Comparison of ENCODE assay signal across 1 cellular context in genomic region chr3:165874663-165875489, GRCh38.
TF ChIP-seq lines count a peak whose summit lies in the region.

No MANE protein-coding gene starts in this region.

TF ChIP-seq in HepG2, 621 proteins besides CTCF, POLR2A, EP300 and RAD21 (continued from another document and continues in another):
- TF ChIP-seq GMEB1 (CRISPR knock-in tag; IDR thresholded peaks at IDR 0.05; ENCODE audit: borderline replicate concordance) (no peak; the same call in 1 of the 2 replicates), WIZ (CRISPR knock-in tag; IDR thresholded peaks at IDR 0.05) (peak; percentile 82; the same call in 1 of the 2 replicates), NFE2L1 (CRISPR knock-in tag; IDR thresholded peaks at IDR 0.05; ENCODE audit: borderline replicate concordance) (peak; percentile 100), ZNF564 (CRISPR knock-in tag; IDR thresholded peaks at IDR 0.05) (no peak), BCL3 (CRISPR knock-in tag; IDR thresholded peaks at IDR 0.05) (0 out of 2 replicates have a peak, but pooled peaks have one; percentile 72), XRCC5 (optimal IDR thresholded peaks at IDR 0.05; ENCODE audit: low read length) (peak; percentile 68), RORA (CRISPR knock-in tag; IDR thresholded peaks at IDR 0.05) (no peak), ZNF674 (CRISPR knock-in tag; IDR thresholded peaks at IDR 0.05; ENCODE audit: low read depth) (no peak), HDAC1 (CRISPR knock-in tag; IDR thresholded peaks at IDR 0.05) (peak; percentile 24; the same call in 1 of the 2 replicates), PAXIP1 (CRISPR knock-in tag; conservative IDR thresholded peaks at IDR 0.05) (0 out of 2 replicates have a peak, but pooled peaks have one; percentile 27), ZNF138 (CRISPR knock-in tag; IDR thresholded peaks at IDR 0.05; ENCODE audit: low read depth) (no peak), ZSCAN25 (CRISPR knock-in tag; IDR thresholded peaks at IDR 0.05) (peak; percentile 70; the same call in 1 of the 2 replicates), KLF6 (CRISPR knock-in tag; IDR thresholded peaks at IDR 0.05) (no peak), ZBTB8A (CRISPR knock-in tag; IDR thresholded peaks at IDR 0.05; ENCODE audit: borderline replicate concordance, low read depth) (no peak), HMG20A (CRISPR knock-in tag; IDR thresholded peaks at IDR 0.05; ENCODE audit: borderline replicate concordance) (peak; percentile 28; the same call in 1 of the 2 replicates), TARDBP (CRISPR knock-in tag; IDR thresholded peaks at IDR 0.05) (0 out of 2 replicates have a peak, but pooled peaks have one; percentile 39), ZNF317 (CRISPR knock-in tag; IDR thresholded peaks at IDR 0.05) (peak; percentile 70; the same call in 1 of the 2 replicates), ZNF331 (CRISPR knock-in tag; IDR thresholded peaks at IDR 0.05) (peak; percentile 52; the same call in 1 of the 2 replicates), ZFP62 (CRISPR knock-in tag; IDR thresholded peaks at IDR 0.05) (no peak), ZFP36L1 (CRISPR knock-in tag; IDR thresholded peaks at IDR 0.05) (peak; percentile 10; the same call in 1 of the 2 replicates), NFE2L2 (IDR thresholded peaks at IDR 0.05; ENCODE audit: low read length) (peak; percentile 87), KAT8 (CRISPR knock-in tag; IDR thresholded peaks at IDR 0.05) (peak; percentile 85), CREM (IDR thresholded peaks at IDR 0.05) (peak; percentile 36; the same call in 1 of the 2 replicates), CREM (CRISPR knock-in tag; IDR thresholded peaks at IDR 0.05) (no peak), FOXA1 (IDR thresholded peaks at IDR 0.05) (no peak), FOXA1 (CRISPR knock-in tag; IDR thresholded peaks at IDR 0.05) (peak; percentile 30; the same call in 1 of the 2 replicates)
- TF ChIP-seq, protein P1, sequence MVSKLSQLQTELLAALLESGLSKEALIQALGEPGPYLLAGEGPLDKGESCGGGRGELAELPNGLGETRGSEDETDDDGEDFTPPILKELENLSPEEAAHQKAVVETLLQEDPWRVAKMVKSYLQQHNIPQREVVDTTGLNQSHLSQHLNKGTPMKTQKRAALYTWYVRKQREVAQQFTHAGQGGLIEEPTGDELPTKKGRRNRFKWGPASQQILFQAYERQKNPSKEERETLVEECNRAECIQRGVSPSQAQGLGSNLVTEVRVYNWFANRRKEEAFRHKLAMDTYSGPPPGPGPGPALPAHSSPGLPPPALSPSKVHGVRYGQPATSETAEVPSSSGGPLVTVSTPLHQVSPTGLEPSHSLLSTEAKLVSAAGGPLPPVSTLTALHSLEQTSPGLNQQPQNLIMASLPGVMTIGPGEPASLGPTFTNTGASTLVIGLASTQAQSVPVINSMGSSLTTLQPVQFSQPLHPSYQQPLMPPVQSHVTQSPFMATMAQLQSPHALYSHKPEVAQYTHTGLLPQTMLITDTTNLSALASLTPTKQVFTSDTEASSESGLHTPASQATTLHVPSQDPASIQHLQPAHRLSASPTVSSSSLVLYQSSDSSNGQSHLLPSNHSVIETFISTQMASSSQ (IDR thresholded peaks at IDR 0.05; ENCODE audit: low read depth), result no peak
- TF ChIP-seq, protein P1 (CRISPR knock-in tag; IDR thresholded peaks at IDR 0.05; ENCODE audit: borderline replicate concordance), result no peak
- TF ChIP-seq, protein P2, sequence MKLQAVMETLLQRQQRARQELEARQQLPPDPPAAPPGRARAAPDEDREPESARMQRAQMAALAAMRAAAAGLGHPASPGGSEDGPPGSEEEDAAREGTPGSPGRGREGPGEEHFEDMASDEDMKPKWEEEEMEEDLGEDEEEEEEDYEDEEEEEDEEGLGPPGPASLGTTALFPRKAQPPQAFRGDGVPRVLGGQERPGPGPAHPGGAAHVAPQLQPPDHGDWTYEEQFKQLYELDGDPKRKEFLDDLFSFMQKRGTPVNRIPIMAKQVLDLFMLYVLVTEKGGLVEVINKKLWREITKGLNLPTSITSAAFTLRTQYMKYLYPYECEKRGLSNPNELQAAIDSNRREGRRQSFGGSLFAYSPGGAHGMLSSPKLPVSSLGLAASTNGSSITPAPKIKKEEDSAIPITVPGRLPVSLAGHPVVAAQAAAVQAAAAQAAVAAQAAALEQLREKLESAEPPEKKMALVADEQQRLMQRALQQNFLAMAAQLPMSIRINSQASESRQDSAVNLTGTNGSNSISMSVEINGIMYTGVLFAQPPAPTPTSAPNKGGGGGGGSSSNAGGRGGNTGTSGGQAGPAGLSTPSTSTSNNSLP (IDR thresholded peaks at IDR 0.05; ENCODE audit: low read depth, low read length), result 0 out of 2 replicates have a peak, but pooled peaks have one; percentile 29
- TF ChIP-seq, protein P3, sequence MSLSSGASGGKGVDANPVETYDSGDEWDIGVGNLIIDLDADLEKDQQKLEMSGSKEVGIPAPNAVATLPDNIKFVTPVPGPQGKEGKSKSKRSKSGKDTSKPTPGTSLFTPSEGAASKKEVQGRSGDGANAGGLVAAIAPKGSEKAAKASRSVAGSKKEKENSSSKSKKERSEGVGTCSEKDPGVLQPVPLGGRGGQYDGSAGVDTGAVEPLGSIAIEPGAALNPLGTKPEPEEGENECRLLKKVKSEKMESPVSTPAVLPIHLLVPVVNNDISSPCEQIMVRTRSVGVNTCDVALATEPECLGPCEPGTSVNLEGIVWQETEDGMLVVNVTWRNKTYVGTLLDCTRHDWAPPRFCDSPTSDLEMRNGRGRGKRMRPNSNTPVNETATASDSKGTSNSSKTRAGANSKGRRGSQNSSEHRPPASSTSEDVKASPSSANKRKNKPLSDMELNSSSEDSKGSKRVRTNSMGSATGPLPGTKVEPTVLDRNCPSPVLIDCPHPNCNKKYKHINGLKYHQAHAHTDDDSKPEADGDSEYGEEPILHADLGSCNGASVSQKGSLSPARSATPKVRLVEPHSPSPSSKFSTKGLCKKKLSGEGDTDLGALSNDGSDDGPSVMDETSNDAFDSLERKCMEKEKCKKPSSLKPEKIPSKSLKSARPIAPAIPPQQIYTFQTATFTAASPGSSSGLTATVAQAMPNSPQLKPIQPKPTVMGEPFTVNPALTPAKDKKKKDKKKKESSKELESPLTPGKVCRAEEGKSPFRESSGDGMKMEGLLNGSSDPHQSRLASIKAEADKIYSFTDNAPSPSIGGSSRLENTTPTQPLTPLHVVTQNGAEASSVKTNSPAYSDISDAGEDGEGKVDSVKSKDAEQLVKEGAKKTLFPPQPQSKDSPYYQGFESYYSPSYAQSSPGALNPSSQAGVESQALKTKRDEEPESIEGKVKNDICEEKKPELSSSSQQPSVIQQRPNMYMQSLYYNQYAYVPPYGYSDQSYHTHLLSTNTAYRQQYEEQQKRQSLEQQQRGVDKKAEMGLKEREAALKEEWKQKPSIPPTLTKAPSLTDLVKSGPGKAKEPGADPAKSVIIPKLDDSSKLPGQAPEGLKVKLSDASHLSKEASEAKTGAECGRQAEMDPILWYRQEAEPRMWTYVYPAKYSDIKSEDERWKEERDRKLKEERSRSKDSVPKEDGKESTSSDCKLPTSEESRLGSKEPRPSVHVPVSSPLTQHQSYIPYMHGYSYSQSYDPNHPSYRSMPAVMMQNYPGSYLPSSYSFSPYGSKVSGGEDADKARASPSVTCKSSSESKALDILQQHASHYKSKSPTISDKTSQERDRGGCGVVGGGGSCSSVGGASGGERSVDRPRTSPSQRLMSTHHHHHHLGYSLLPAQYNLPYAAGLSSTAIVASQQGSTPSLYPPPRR (CRISPR knock-in tag; IDR thresholded peaks at IDR 0.05; ENCODE audit: borderline replicate concordance), result no peak
- TF ChIP-seq, protein P4, sequence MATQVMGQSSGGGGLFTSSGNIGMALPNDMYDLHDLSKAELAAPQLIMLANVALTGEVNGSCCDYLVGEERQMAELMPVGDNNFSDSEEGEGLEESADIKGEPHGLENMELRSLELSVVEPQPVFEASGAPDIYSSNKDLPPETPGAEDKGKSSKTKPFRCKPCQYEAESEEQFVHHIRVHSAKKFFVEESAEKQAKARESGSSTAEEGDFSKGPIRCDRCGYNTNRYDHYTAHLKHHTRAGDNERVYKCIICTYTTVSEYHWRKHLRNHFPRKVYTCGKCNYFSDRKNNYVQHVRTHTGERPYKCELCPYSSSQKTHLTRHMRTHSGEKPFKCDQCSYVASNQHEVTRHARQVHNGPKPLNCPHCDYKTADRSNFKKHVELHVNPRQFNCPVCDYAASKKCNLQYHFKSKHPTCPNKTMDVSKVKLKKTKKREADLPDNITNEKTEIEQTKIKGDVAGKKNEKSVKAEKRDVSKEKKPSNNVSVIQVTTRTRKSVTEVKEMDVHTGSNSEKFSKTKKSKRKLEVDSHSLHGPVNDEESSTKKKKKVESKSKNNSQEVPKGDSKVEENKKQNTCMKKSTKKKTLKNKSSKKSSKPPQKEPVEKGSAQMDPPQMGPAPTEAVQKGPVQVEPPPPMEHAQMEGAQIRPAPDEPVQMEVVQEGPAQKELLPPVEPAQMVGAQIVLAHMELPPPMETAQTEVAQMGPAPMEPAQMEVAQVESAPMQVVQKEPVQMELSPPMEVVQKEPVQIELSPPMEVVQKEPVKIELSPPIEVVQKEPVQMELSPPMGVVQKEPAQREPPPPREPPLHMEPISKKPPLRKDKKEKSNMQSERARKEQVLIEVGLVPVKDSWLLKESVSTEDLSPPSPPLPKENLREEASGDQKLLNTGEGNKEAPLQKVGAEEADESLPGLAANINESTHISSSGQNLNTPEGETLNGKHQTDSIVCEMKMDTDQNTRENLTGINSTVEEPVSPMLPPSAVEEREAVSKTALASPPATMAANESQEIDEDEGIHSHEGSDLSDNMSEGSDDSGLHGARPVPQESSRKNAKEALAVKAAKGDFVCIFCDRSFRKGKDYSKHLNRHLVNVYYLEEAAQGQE (IDR thresholded peaks at IDR 0.05; ENCODE audit: borderline replicate concordance in 1 of 2, low read depth in 1 of 2, low read length in 2 of 2), result peak in 1 of 2 experiments; percentile 20; a peak in 1 of 4 replicates
